In genomic region chr5:178642351-178642909, GRCh38 we compare ENCODE assay signal across 12 cellular contexts. TPM values are rescaled to one million over a fixed set of nuclear protein-coding genes. Genes with fewer than 3 reads are reported as not detected.
A peak's percentile ranks its signal among the peaks of the same experiment; 100 is the strongest.
DNase-seq lines count a peak whose midpoint lies in the region; ATAC-seq and TF ChIP-seq lines count a peak whose summit lies in the region.
"Had no signal": no experiment of that assay in that cellular context is flagged by ENCODE, and none has a peak within 500 bp of the region (broad histone marks: within the 10 kb centered on the region; RNA-seq: fewer than 3 reads in every experiment).

No MANE protein-coding gene starts in this region.

- H2BK20ac ChIP-seq in IMR-90 (ENCODE audit: low read depth, low read length): no peak overlapping the region

- H4K91ac ChIP-seq in IMR-90 (ENCODE audit: insufficient read depth, low read depth, low read length): no peak overlapping the region

- H3K9me3 ChIP-seq in IMR-90 (ENCODE audit: control insufficient read depth, insufficient read depth, low read length): 0 out of 2 replicates have a peak, but pooled peaks cover 2% of the 10 kb centered on the region
- H3K9me3 ChIP-seq in spleen: peaks cover 0 to 24% (median 0%) of the 10 kb centered on the region in 8 donors
- H3K9me3 ChIP-seq: Peyer's patch had no signal

- TF ChIP-seq CTCF in IMR-90 (conservative IDR thresholded peaks at IDR 0.05; ENCODE audit: low read depth, low read length): no peak
- TF ChIP-seq CTCF in astrocyte of the spinal cord (IDR thresholded peaks at IDR 0.05; ENCODE audit: low read depth, low read length): no peak
- TF ChIP-seq CTCF in spleen (IDR thresholded peaks at IDR 0.05 in 8 of 11, conservative IDR thresholded peaks at IDR 0.05 in 3 of 11): no peak
- TF ChIP-seq CTCF in GM10266 (IDR thresholded peaks at IDR 0.05; ENCODE audit: control insufficient read depth, insufficient read depth, low read depth, missing control alignments): no peak

- H2AFZ ChIP-seq in IMR-90 (replicated peaks; ENCODE audit: low read length, poor library complexity): no peak overlapping the region

- no CpG with 5 or more reads among the region's 1 CpG for WGBS in IMR-90 (ENCODE audit: extremely low coverage in 2 of 2, insufficient read length in 1 of 2), 2 experiments
- WGBS in spleen, 5 donors: 56 to 100% (median 83%) methylated on average over 1 of the region's 1 CpG

- H3K27me3 ChIP-seq in IMR-90 (ENCODE audit: control insufficient read depth, insufficient read depth, low read length) (no peaks in the 10 kb centered on the region), spleen (replicated peaks in 1 of 7) (no peaks in the 10 kb centered on the region)
- H3K27me3 ChIP-seq: Peyer's patch had no signal

- no peak overlapping the region for H2BK120ac ChIP-seq in IMR-90 (ENCODE audit: low read depth, low read length)

- no TSS peak for BruUV-seq in IMR-90 (replicated peaks; lab: Mats Ljungman, UMichigan)

- H3K4me3 ChIP-seq in IMR-90 (ENCODE audit: insufficient read depth, low read depth, low read length) (no peak overlapping the region), astrocyte of the spinal cord (ENCODE audit: low read depth, low read length) (no peak overlapping the region), spleen (no peak overlapping the region)
- H3K4me3 ChIP-seq: Peyer's patch had no signal

- TF ChIP-seq POLR2A in IMR-90 (IDR thresholded peaks at IDR 0.05; ENCODE audit: low read depth, low read length): no peak
- TF ChIP-seq POLR2A in spleen (IDR thresholded peaks at IDR 0.05): no peak

- DNase-seq in Ammon's horn (ENCODE audit: low spot score) (peak; percentile 50), IMR-90 (peak; percentile 79), astrocyte of the spinal cord (ENCODE audit: low read depth, low spot score) (peak; percentile 94), islet precursor cell (peak; percentile 82), spleen (no peak), GM10266 (ENCODE audit: extremely low spot score) (no peak)
- DNase-seq: activated CD4-positive, alpha-beta T cell treated with anti-CD3 and anti-CD28 coated beads, Interleukin-2, amount 50 U/mL, for 4 hours; left ventricle myocardium superior; NCI-H1092; Peyer's patch had no signal

- no peak overlapping the region for H3K23ac ChIP-seq in IMR-90 (ENCODE audit: low read depth, low read length)

- no peak overlapping the region for H4K5ac ChIP-seq in IMR-90 (ENCODE audit: low read depth, low read length)

- no peak overlapping the region for H2AK5ac ChIP-seq in IMR-90 (ENCODE audit: low read depth, low read length)

- CTCF ChIA-PET in IMR-90 (lab: Yijun Ruan, JAX): no interaction called here

- H3K14ac ChIP-seq in IMR-90 (replicated peaks; ENCODE audit: low read depth, low read length): no peak overlapping the region

- ATAC-seq in IMR-90 (ENCODE audit: low read depth) (peak; percentile 67), HG03565 (IDR thresholded peaks at IDR 0.05; ENCODE audit: unreplicated experiment) (no peak), HG02642 (IDR thresholded peaks at IDR 0.05; ENCODE audit: poor library complexity, unreplicated experiment) (no peak)
- ATAC-seq: left ventricle myocardium superior had no signal

- no peak for TF ChIP-seq RAD21 in IMR-90 (IDR thresholded peaks at IDR 0.05; ENCODE audit: low read length)

- H3K18ac ChIP-seq in IMR-90 (ENCODE audit: low read depth, low read length): no peak overlapping the region

- dilution Hi-C loops in IMR-90 (cut with HindIII; ENCODE audit: low sequenced_read_pairs, unreplicated experiment): no loop called here

- no peak overlapping the region for H3K4ac ChIP-seq in IMR-90 (ENCODE audit: low read depth, low read length)

- H3K79me1 ChIP-seq in IMR-90 (ENCODE audit: low read depth in 1 of 2, low read length in 2 of 2): no peaks in the 10 kb centered on the region

- H2BK15ac ChIP-seq in IMR-90 (ENCODE audit: low read depth, low read length): no peak overlapping the region

- no peak overlapping the region for H2AK9ac ChIP-seq in IMR-90 (replicated peaks; ENCODE audit: low read depth, low read length, poor library complexity)

- no peak overlapping the region for H3K9ac ChIP-seq in IMR-90 (ENCODE audit: low read depth, low read length)

- in situ Hi-C loops in IMR-90 (cut with MboI; ENCODE audit: low sequenced_read_pairs): no loop called here
- in situ Hi-C loops in astrocyte of the spinal cord (cut with HindIII; ENCODE audit: low sequenced_read_pairs): no loop called here

- no peak overlapping the region for H3K56ac ChIP-seq in IMR-90 (ENCODE audit: extremely low read depth, insufficient read depth, low read length)

- no peaks in the 10 kb centered on the region for H4K20me1 ChIP-seq in IMR-90 (ENCODE audit: insufficient read depth, low read length)

- H2BK5ac ChIP-seq in IMR-90 (ENCODE audit: low read depth, low read length, poor library complexity, severe bottlenecking): no peak overlapping the region

- H3K27ac ChIP-seq in IMR-90 (ENCODE audit: insufficient read depth, low read length): no peak overlapping the region
- no peak overlapping the region for H3K27ac ChIP-seq in spleen
- H3K27ac ChIP-seq: Peyer's patch had no signal

- intact Hi-C loops in IMR-90 (cut with micrococcal nuclease): no loop called here
- intact Hi-C loops in spleen (cut with DNase I; ENCODE audit: low total_unique reads): no loop called here

- H3K36me3 ChIP-seq in IMR-90 (ENCODE audit: control insufficient read depth, insufficient read depth, low read length) (no peaks in the 10 kb centered on the region), spleen (no peaks in the 10 kb centered on the region)
- H3K36me3 ChIP-seq: Peyer's patch had no signal

- no peaks in the 10 kb centered on the region for H3K4me1 ChIP-seq in IMR-90 (ENCODE audit: control insufficient read depth, insufficient read depth, low read length)
- H3K4me1 ChIP-seq in spleen: peaks cover 0 to 6% (median 0%) of the 10 kb centered on the region in 6 donors
- H3K4me1 ChIP-seq: Peyer's patch had no signal

- POLR2A ChIA-PET in IMR-90 (lab: Charles Lee; ENCODE audit: unreplicated experiment): no interaction called here

- no peak overlapping the region for H3K4me2 ChIP-seq in IMR-90 (ENCODE audit: low read depth, low read length)

- H3K9me1 ChIP-seq in IMR-90 (ENCODE audit: insufficient read depth, low read length): no peaks in the 10 kb centered on the region

- no peak overlapping the region for H4K8ac ChIP-seq in IMR-90 (ENCODE audit: low read depth in 2 of 2, low read length in 2 of 2)

TF ChIP-seq in IMR-90, 13 proteins besides CTCF, POLR2A, EP300 and RAD21:
- TF ChIP-seq NFE2L2 (IDR thresholded peaks at IDR 0.05; ENCODE audit: low read depth, low read length) (no peak), RCOR1 (IDR thresholded peaks at IDR 0.05; ENCODE audit: insufficient replicate concordance, low read length) (no peak), CEBPB (IDR thresholded peaks at IDR 0.05; ENCODE audit: low read depth, low read length) (no peak), SMC3 (IDR thresholded peaks at IDR 0.05; ENCODE audit: low read depth, low read length) (no peak), MAFK (IDR thresholded peaks at IDR 0.05; ENCODE audit: low read depth, low read length) (no peak)
- TF ChIP-seq, protein P1, sequence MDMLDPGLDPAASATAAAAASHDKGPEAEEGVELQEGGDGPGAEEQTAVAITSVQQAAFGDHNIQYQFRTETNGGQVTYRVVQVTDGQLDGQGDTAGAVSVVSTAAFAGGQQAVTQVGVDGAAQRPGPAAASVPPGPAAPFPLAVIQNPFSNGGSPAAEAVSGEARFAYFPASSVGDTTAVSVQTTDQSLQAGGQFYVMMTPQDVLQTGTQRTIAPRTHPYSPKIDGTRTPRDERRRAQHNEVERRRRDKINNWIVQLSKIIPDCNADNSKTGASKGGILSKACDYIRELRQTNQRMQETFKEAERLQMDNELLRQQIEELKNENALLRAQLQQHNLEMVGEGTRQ (IDR thresholded peaks at IDR 0.05; ENCODE audit: low read depth, low read length): no peak

RNA-seq across cellular contexts. Expression of gene CLK4, which starts 15.6 kb away (rescaled TPM):
- total RNA-seq in IMR-90 (2012; rRNA removed) (8.2 and 14.4 TPM in 2 replicates), spleen (10 to 100 TPM; 35.1 to 95.9 (median 54.8) TPM)
- polyA plus RNA-seq in IMR-90 (2012; rRNA removed) (9.4 and 11.9 TPM in 2 replicates), spleen (10 to 100 TPM; 30.2 to 53.3 (median 44.4) TPM)
- polyA plus RNA-seq in IMR-90 (2012; cell fraction: cytosol; rRNA removed): 0.62 and 1.7 TPM in 2 replicates
- polyA plus RNA-seq in IMR-90 (2012; cell fraction: nucleus; rRNA removed; ENCODE audit: low replicate concordance): 7.0 and 69.5 TPM in 2 replicates

RNA-seq across cellular contexts. Expression of gene COL23A1, which starts 52.2 kb away (rescaled TPM):
- not detected in 2 replicates for total RNA-seq in IMR-90 (2012; rRNA removed)
- polyA plus RNA-seq in IMR-90 (2012; rRNA removed): not detected in 2 replicates
- not detected in 2 replicates for polyA plus RNA-seq in IMR-90 (2012; cell fraction: cytosol; rRNA removed)
- polyA plus RNA-seq in IMR-90 (2012; cell fraction: nucleus; rRNA removed; ENCODE audit: low replicate concordance): 0.03 TPM in 1 of 2 replicates, not detected in the other
- 1 to 10 TPM in 5 of 7 donors, under 1 TPM in 2; 0.63 to 3.8 (median 1.2) TPM for total RNA-seq in spleen
- polyA plus RNA-seq in spleen: 1 to 10 TPM; 1.7 to 3.1 (median 2.2) TPM

Comparison
In these comparisons a context has a peak if more than half of its experiments do, and no peak if none do; other contexts are left out.
1. DNase-seq: peak in Ammon's horn (single experiment), IMR-90 (single experiment), astrocyte of the spinal cord (single experiment) and islet precursor cell (single experiment); none in spleen (single experiment) and GM10266 (single experiment).